In the genomic region with DNA sequence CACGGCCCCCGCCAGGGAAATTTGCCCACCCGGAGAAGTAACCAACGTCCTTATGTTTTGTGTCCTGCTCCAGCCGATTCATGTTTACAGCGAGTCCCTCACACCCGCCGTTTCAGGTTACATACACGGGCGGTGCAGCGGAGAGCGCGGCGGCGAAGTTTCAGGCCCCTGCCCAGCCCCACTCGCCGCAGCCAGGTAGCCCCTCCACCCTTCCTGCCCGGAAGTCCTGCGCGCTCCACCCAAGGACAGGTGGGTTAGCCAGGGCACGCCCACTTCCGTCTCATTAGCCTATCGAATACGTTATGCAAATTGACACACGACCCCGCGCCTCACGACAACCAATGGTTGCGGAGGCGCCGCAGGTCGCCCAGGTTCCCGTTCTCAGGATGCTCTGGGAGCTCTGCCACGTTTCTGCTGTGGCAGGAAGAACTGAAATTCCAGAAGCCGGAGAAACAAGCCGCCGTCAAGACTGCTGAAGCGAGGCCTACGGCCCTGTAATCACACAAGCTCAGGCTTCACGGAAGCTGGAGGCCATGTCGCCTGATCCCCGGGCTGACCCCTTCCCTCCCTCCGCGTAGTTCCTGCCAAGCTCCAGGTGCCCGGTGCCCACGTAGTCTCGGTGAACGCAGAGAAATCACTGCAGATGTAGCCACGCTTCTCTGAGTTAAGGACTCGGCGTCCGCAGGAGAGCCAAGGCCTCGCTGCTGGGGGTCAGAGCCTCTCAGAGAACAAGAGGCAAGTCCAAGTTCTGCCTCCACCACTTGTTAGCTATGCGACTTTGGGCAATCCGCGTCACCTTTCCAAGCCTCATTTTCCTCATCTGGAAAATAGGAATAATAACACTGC, we compare ENCODE assay signal across 8 cellular contexts. TPM values are rescaled to one million over a fixed set of nuclear protein-coding genes. Genes with fewer than 3 reads are reported as not detected.
DNase-seq lines count a peak whose midpoint lies in the region; TF ChIP-seq lines count a peak whose summit lies in the region.

No MANE protein-coding gene starts in this region.

- H3F3A ChIP-seq in SK-N-SH (replicated peaks; ENCODE audit: insufficient read depth) = no peaks in the 10 kb centered on the region

- H3K4me3 ChIP-seq in SK-N-SH (ENCODE audit: low read depth in 2 of 2, low read length in 1 of 2) = no peak overlapping the region

- H2AFZ ChIP-seq in SK-N-SH (ENCODE audit: low read depth) = no peak overlapping the region

- H3K4me1 ChIP-seq in SK-N-SH (ENCODE audit: control insufficient read depth in 1 of 2, insufficient read depth in 2 of 2, low read depth in 1 of 2, low read length in 1 of 2) = no peaks in the 10 kb centered on the region

- CTCF ChIA-PET in SK-N-SH (lab: Yijun Ruan, JAX) = interaction anchor here (0.6 to 1.9 kb wide), 2 partner anchors 60 to 300 kb away, joined by 3 to 7 read pairs; no protein-coding TSS in a partner anchor

- H3K27me3 ChIP-seq in SK-N-SH (ENCODE audit: insufficient read depth) = no peaks in the 10 kb centered on the region

- H3K9me3 ChIP-seq in SK-N-SH = no peaks in the 10 kb centered on the region

- no peak overlapping the region for H3K27ac ChIP-seq in SK-N-SH (ENCODE audit: low read depth in 2 of 2, low read length in 1 of 2)

- no peak for TF ChIP-seq CTCF in SK-N-SH (IDR thresholded peaks at IDR 0.05)

- WGBS in SK-N-SH (ENCODE audit: low lambda C conversion rate) = 95% methylated on average over 32 of the region's 56 CpGs

- H3K79me2 ChIP-seq in SK-N-SH (ENCODE audit: insufficient read depth) = no peaks in the 10 kb centered on the region

- no peak overlapping the region for H3K9ac ChIP-seq in SK-N-SH

- DNase-seq in COLO668 (lab: John Stamatoyannopoulos, UW; ENCODE audit: unreplicated experiment) (peak; percentile 99), NCI-H1048 (lab: John Stamatoyannopoulos, UW) (peak; percentile 99), cerebellum (ENCODE audit: low spot score) (peak; percentile 96), left kidney (ENCODE audit: low read depth, low spot score) (peak; percentile 99), SW 1271 (lab: John Stamatoyannopoulos, UW) (no peak), SK-N-SH (no peak)
- peak; percentile 66 for DNase-seq in activated CD4-positive, CD25-positive, alpha-beta regulatory T cell treated with anti-CD3 and anti-CD28 coated beads, Interleukin-2, amount 50 U/mL, for 72 hours
- DNase-seq in stimulated activated CD4-positive, alpha-beta T cell treated with anti-CD3 and anti-CD28 coated beads, Interleukin-2, amount 100 ng/mL, for 24 hours = peak; percentile 66 to 69

- H4K20me1 ChIP-seq in SK-N-SH (ENCODE audit: insufficient read depth) = no peaks in the 10 kb centered on the region

- H3K4me2 ChIP-seq in SK-N-SH = no peak overlapping the region

- no peaks in the 10 kb centered on the region for H3K36me3 ChIP-seq in SK-N-SH (replicated peaks in 1 of 2; ENCODE audit: control insufficient read depth in 1 of 2, insufficient read depth in 2 of 2, low read length in 1 of 2)

- no peak for TF ChIP-seq RAD21 in SK-N-SH (IDR thresholded peaks at IDR 0.05; ENCODE audit: low read length)

- POLR2A ChIA-PET in SK-N-SH (lab: Yijun Ruan, JAX) = no interaction called here

- TF ChIP-seq EP300 in SK-N-SH (IDR thresholded peaks at IDR 0.05; ENCODE audit: borderline replicate concordance in 1 of 2, low read depth in 1 of 2, low read length in 1 of 2) = no peak

- H3K9me2 ChIP-seq in SK-N-SH = no peaks in the 10 kb centered on the region

TF ChIP-seq in SK-N-SH, 30 proteins besides CTCF, POLR2A, EP300 and RAD21:
- no peak for TF ChIP-seq MEF2A (IDR thresholded peaks at IDR 0.05; ENCODE audit: borderline replicate concordance, low read depth)
- TF ChIP-seq, protein P1, sequence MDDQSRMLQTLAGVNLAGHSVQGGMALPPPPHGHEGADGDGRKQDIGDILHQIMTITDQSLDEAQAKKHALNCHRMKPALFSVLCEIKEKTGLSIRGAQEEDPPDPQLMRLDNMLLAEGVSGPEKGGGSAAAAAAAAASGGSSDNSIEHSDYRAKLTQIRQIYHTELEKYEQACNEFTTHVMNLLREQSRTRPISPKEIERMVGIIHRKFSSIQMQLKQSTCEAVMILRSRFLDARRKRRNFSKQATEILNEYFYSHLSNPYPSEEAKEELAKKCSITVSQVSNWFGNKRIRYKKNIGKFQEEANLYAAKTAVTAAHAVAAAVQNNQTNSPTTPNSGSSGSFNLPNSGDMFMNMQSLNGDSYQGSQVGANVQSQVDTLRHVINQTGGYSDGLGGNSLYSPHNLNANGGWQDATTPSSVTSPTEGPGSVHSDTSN (IDR thresholded peaks at IDR 0.05) = no peak
- no peak for TF ChIP-seq MXI1 (IDR thresholded peaks at IDR 0.05; ENCODE audit: low read depth, low read length)
- no peak for TF ChIP-seq EZH2phosphoT487 (IDR thresholded peaks at IDR 0.05; ENCODE audit: borderline replicate concordance, low read depth)
- TF ChIP-seq CHD2 (IDR thresholded peaks at IDR 0.05; ENCODE audit: low read length, partially characterized antibody) = no peak
- TF ChIP-seq TCF12 (IDR thresholded peaks at IDR 0.05) = no peak
- TF ChIP-seq, protein P2, sequence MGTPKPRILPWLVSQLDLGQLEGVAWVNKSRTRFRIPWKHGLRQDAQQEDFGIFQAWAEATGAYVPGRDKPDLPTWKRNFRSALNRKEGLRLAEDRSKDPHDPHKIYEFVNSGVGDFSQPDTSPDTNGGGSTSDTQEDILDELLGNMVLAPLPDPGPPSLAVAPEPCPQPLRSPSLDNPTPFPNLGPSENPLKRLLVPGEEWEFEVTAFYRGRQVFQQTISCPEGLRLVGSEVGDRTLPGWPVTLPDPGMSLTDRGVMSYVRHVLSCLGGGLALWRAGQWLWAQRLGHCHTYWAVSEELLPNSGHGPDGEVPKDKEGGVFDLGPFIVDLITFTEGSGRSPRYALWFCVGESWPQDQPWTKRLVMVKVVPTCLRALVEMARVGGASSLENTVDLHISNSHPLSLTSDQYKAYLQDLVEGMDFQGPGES (IDR thresholded peaks at IDR 0.05; ENCODE audit: low read depth, low read length) = no peak
- no peak for TF ChIP-seq RFX5 (IDR thresholded peaks at IDR 0.05; ENCODE audit: low read length)
- TF ChIP-seq GABPA (IDR thresholded peaks at IDR 0.05; ENCODE audit: low read depth) = no peak
- TF ChIP-seq, protein P3, sequence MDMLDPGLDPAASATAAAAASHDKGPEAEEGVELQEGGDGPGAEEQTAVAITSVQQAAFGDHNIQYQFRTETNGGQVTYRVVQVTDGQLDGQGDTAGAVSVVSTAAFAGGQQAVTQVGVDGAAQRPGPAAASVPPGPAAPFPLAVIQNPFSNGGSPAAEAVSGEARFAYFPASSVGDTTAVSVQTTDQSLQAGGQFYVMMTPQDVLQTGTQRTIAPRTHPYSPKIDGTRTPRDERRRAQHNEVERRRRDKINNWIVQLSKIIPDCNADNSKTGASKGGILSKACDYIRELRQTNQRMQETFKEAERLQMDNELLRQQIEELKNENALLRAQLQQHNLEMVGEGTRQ (IDR thresholded peaks at IDR 0.05; ENCODE audit: borderline replicate concordance, low read depth, low read length) = no peak
- no peak for TF ChIP-seq JUND (IDR thresholded peaks at IDR 0.05)
- TF ChIP-seq, protein P4, sequence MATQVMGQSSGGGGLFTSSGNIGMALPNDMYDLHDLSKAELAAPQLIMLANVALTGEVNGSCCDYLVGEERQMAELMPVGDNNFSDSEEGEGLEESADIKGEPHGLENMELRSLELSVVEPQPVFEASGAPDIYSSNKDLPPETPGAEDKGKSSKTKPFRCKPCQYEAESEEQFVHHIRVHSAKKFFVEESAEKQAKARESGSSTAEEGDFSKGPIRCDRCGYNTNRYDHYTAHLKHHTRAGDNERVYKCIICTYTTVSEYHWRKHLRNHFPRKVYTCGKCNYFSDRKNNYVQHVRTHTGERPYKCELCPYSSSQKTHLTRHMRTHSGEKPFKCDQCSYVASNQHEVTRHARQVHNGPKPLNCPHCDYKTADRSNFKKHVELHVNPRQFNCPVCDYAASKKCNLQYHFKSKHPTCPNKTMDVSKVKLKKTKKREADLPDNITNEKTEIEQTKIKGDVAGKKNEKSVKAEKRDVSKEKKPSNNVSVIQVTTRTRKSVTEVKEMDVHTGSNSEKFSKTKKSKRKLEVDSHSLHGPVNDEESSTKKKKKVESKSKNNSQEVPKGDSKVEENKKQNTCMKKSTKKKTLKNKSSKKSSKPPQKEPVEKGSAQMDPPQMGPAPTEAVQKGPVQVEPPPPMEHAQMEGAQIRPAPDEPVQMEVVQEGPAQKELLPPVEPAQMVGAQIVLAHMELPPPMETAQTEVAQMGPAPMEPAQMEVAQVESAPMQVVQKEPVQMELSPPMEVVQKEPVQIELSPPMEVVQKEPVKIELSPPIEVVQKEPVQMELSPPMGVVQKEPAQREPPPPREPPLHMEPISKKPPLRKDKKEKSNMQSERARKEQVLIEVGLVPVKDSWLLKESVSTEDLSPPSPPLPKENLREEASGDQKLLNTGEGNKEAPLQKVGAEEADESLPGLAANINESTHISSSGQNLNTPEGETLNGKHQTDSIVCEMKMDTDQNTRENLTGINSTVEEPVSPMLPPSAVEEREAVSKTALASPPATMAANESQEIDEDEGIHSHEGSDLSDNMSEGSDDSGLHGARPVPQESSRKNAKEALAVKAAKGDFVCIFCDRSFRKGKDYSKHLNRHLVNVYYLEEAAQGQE (IDR thresholded peaks at IDR 0.05; ENCODE audit: low read depth, low read length) = no peak
TF ChIP-seq in SK-N-SH: peak in this region for 0.

RNA-seq across cellular contexts. Expression of a gene that starts 22.4 kb away (rescaled TPM):
- 38.6 TPM for total RNA-seq in cerebellum
- polyA plus RNA-seq in SK-N-SH (2012; rRNA removed) = 202 and 303 TPM in 2 replicates
- polyA plus RNA-seq in SK-N-SH (2012; cell fraction: cytosol; rRNA removed) = 181 and 225 TPM in 2 replicates
- 401 and 439 TPM in 2 replicates for polyA plus RNA-seq in SK-N-SH (2012; cell fraction: nucleus; rRNA removed)

Comparison
In these comparisons a context has a peak if more than half of its experiments do, and no peak if none do; other contexts are left out.
1. DNase-seq: peak in COLO668 (single experiment), NCI-H1048 (single experiment), activated CD4-positive, CD25-positive, alpha-beta regulatory T cell treated with anti-CD3 and anti-CD28 coated beads, Interleukin-2, amount 50 U/mL, for 72 hours (single experiment), cerebellum (single experiment), left kidney (single experiment) and stimulated activated CD4-positive, alpha-beta T cell treated with anti-CD3 and anti-CD28 coated beads, Interleukin-2, amount 100 ng/mL, for 24 hours (2 of 2); none in SW 1271 (0 of 2) and SK-N-SH (single experiment).